Comparison of ENCODE assay signal across 1 cellular context in genomic region chr2:55051026-55051866, GRCh38.
TF ChIP-seq lines count a peak whose summit lies in the region.

No MANE protein-coding gene starts in this region.

TF ChIP-seq in HepG2, 621 proteins besides CTCF, POLR2A, EP300 and RAD21 (continued from another document and continues in another):
- TF ChIP-seq BCLAF1 (IDR thresholded peaks at IDR 0.05) (no peak), GFI1 (CRISPR knock-in tag; IDR thresholded peaks at IDR 0.05; ENCODE audit: borderline replicate concordance) (peak; percentile 68; the same call in 1 of the 2 replicates), ZNF562 (CRISPR knock-in tag; IDR thresholded peaks at IDR 0.05; ENCODE audit: borderline replicate concordance) (no peak), ZBTB25 (CRISPR knock-in tag; IDR thresholded peaks at IDR 0.05) (peak; percentile 15), MAFF (IDR thresholded peaks at IDR 0.05; ENCODE audit: low read depth, low read length) (peak; percentile 59), ZNF33A (CRISPR knock-in tag; IDR thresholded peaks at IDR 0.05; ENCODE audit: borderline replicate concordance) (no peak), U2AF2 (IDR thresholded peaks at IDR 0.05; ENCODE audit: low read depth, low read length) (no peak), ZNF552 (CRISPR knock-in tag; IDR thresholded peaks at IDR 0.05; ENCODE audit: borderline replicate concordance) (no peak), ZNF747 (CRISPR knock-in tag; IDR thresholded peaks at IDR 0.05; ENCODE audit: borderline replicate concordance) (no peak), ZFP36L2 (CRISPR knock-in tag; IDR thresholded peaks at IDR 0.05) (no peak), THAP7 (CRISPR knock-in tag; IDR thresholded peaks at IDR 0.05) (no peak), E2F2 (CRISPR knock-in tag; IDR thresholded peaks at IDR 0.05; ENCODE audit: borderline replicate concordance) (no peak), KLF9 (CRISPR knock-in tag; IDR thresholded peaks at IDR 0.05; ENCODE audit: low read depth) (no peak), ZNF460 (CRISPR knock-in tag; IDR thresholded peaks at IDR 0.05; ENCODE audit: borderline replicate concordance) (no peak), AFF4 (CRISPR knock-in tag; IDR thresholded peaks at IDR 0.05) (no peak), ZNF331 (CRISPR knock-in tag; IDR thresholded peaks at IDR 0.05) (no peak), ZBTB34 (CRISPR knock-in tag; IDR thresholded peaks at IDR 0.05) (no peak), TCF12 (IDR thresholded peaks at IDR 0.05) (no peak), TCF12 (CRISPR knock-in tag; IDR thresholded peaks at IDR 0.05) (0 out of 2 replicates have a peak, but pooled peaks have one; percentile 47), GATA4 (IDR thresholded peaks at IDR 0.05; ENCODE audit: borderline replicate concordance, low read depth) (no peak), ZNF616 (CRISPR knock-in tag; IDR thresholded peaks at IDR 0.05; ENCODE audit: low read depth) (no peak), MAFK (conservative IDR thresholded peaks at IDR 0.05 in 1 of 2, IDR thresholded peaks at IDR 0.05 in 1 of 2; ENCODE audit: low read length in 2 of 2) (peak in 1 of 2 experiments; percentile 35; a peak in 1 of 4 replicates), PAXIP1 (CRISPR knock-in tag; conservative IDR thresholded peaks at IDR 0.05) (no peak; the same call in 1 of the 2 replicates), THAP8 (CRISPR knock-in tag; IDR thresholded peaks at IDR 0.05; ENCODE audit: borderline replicate concordance) (no peak), PRDM10 (CRISPR knock-in tag; IDR thresholded peaks at IDR 0.05; ENCODE audit: low read depth) (no peak), ZBTB8A (CRISPR knock-in tag; IDR thresholded peaks at IDR 0.05; ENCODE audit: borderline replicate concordance, low read depth) (no peak), MBD4 (IDR thresholded peaks at IDR 0.05; ENCODE audit: borderline replicate concordance, low read length) (no peak), POLR2G (IDR thresholded peaks at IDR 0.05; ENCODE audit: low read depth, low read length) (peak; percentile 20; the same call in 1 of the 2 replicates), PRDM15 (CRISPR knock-in tag; IDR thresholded peaks at IDR 0.05) (no peak), WIZ (CRISPR knock-in tag; IDR thresholded peaks at IDR 0.05) (no peak; the same call in 1 of the 2 replicates), CENPT (CRISPR knock-in tag; IDR thresholded peaks at IDR 0.05; ENCODE audit: low read depth) (no peak), EEA1 (CRISPR knock-in tag; IDR thresholded peaks at IDR 0.05; ENCODE audit: borderline replicate concordance) (no peak)
